Comparison of ENCODE assay signal across 1 cellular context in genomic region chr10:46220187-46220586, GRCh38.
TF ChIP-seq lines count a peak whose summit lies in the region.

No MANE protein-coding gene starts in this region.

TF ChIP-seq in HepG2, 621 proteins besides CTCF, POLR2A, EP300 and RAD21 (continued from another document):
- TF ChIP-seq ZNF558 (CRISPR knock-in tag; IDR thresholded peaks at IDR 0.05; ENCODE audit: borderline replicate concordance) (no peak), ZNF550 (CRISPR knock-in tag; IDR thresholded peaks at IDR 0.05; ENCODE audit: borderline replicate concordance) (no peak)
